ENCODE assay signal across 23 cellular contexts in genomic region chr1:12284486-12284885, GRCh38. TPM values are rescaled to one million over a fixed set of nuclear protein-coding genes. Genes with fewer than 3 reads are reported as not detected.
DNase-seq lines count a peak whose midpoint lies in the region; ATAC-seq, FAIRE-seq and TF ChIP-seq lines count a peak whose summit lies in the region.
"Had no signal": no experiment of that assay in that cellular context is flagged by ENCODE, and none has a peak within 500 bp of the region (broad histone marks: within the 10 kb centered on the region; RNA-seq: fewer than 3 reads in every experiment).

No MANE protein-coding gene starts in this region.

- intact Hi-C loops in Right ventricle myocardium superior (cut with DNase I), result no loop called here

- peak; percentile 42 for ATAC-seq in foreskin keratinocyte
- ATAC-seq in Right ventricle myocardium superior (ENCODE audit: poor library complexity), result no peak
- ATAC-seq: A549, GM23338, HCT116 had no signal

- peak; percentile 25 for DNase-seq in HPDE6-E6E7 (ENCODE audit: extremely low spot score)
- DNase-seq in bronchial epithelial cell (ENCODE audit: low read depth), result peak; percentile 56
- peak; percentile 23 to 59 for DNase-seq in foreskin keratinocyte
- DNase-seq in SKM-1 treated with dmso at 0.1 percent for 144 hours (lab: John Stamatoyannopoulos, UW; ENCODE audit: unreplicated experiment), result no peak
- DNase-seq in NCI-H1105 (lab: John Stamatoyannopoulos, UW), result no peak
- no peak for DNase-seq in Right ventricle myocardium superior
- DNase-seq: 8988T; ACHN; AML-193; BE2C; CD4-positive, alpha-beta T cell; CD8-positive, alpha-beta memory T cell; DMS 273 treated with DMSO at 0.1 percent for 48 hours; DMS79 treated with DMSO at 0.1 percent for 48 hours; GF-D8; H9 had no signal

- peaks cover 12% of the 10 kb centered on the region for H3K4me1 ChIP-seq in foreskin keratinocyte
- H3K4me1 ChIP-seq: A549, BE2C had no signal

- FAIRE-seq in bronchial epithelial cell (lab: Jason Lieb, UNC), result no peak
- FAIRE-seq: A549, D721Med, GM12891, GM18507 had no signal

- H3K4me3 ChIP-seq in bronchial epithelial cell (ENCODE audit: low read depth, low read length), result no peak overlapping the region
- H3K4me3 ChIP-seq: A549; BLaER1 treated with 17β-estradiol and CSF1 and Interleukin-3, amounts not matched to agents 10 nM and 100 nM; GM23338 had no signal

- H3K27me3 ChIP-seq in bronchial epithelial cell (ENCODE audit: control insufficient read depth, insufficient read depth, low read length), result no peaks in the 10 kb centered on the region
- no peaks in the 10 kb centered on the region for H3K27me3 ChIP-seq in foreskin keratinocyte
- H3K27me3 ChIP-seq: BE2C; BLaER1 treated with 17β-estradiol and CSF1 and Interleukin-3, amounts not matched to agents 10 nM and 100 nM had no signal

- H3K27ac ChIP-seq in foreskin keratinocyte, result no peak overlapping the region
- H3K27ac ChIP-seq: A549; BLaER1 treated with 17β-estradiol and CSF1 and Interleukin-3, amounts not matched to agents 10 nM and 100 nM had no signal

- TF ChIP-seq CTCF in bronchial epithelial cell (IDR thresholded peaks at IDR 0.05; ENCODE audit: insufficient read depth, low read length, severe bottlenecking) (no peak), foreskin keratinocyte (conservative IDR thresholded peaks at IDR 0.05) (no peak)

- peaks cover 19% of the 10 kb centered on the region for H3K36me3 ChIP-seq in bronchial epithelial cell (ENCODE audit: control insufficient read depth, insufficient read depth, low read length)
- H3K36me3 ChIP-seq: BE2C had no signal

RNA-seq across cellular contexts. Expression of gene VPS13D, which starts 54.7 kb away (rescaled TPM):
- total RNA-seq in bronchial epithelial cell (25.8 and 34.9 TPM in 2 replicates), foreskin keratinocyte (22.7 and 24.3 TPM in 2 replicates), Right ventricle myocardium superior (63.3 TPM)
- polyA plus RNA-seq in foreskin keratinocyte, result 7.6 and 7.9 TPM in 2 replicates

Comparison
In these comparisons a context has a peak if more than half of its experiments do, and no peak if none do; other contexts are left out.
1. DNase-seq: peak in HPDE6-E6E7 (single experiment), bronchial epithelial cell (single experiment) and foreskin keratinocyte (2 of 2); none in SKM-1 treated with dmso at 0.1 percent for 144 hours (single experiment), NCI-H1105 (single experiment) and Right ventricle myocardium superior (single experiment).